In the genomic region with DNA sequence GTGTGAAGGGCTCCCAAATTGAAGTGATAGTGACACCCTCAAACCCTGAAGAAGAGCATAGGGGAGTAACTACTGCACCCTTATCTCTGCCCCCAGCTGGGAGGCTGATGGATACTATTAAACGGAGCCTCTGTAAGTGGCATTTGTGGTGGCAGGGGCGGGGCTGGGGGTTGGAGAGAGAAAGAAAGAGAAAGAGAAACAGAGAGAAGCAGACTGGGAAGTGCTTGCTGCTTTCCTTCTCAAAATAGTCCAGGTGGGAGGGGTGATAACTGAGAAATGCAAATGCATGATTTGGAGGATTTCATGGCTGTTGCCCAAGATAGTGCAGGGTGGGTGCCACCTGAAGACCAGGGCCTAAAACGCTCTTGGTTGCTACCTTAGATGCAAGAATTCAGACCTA, we compare ENCODE assay signal across 2 cellular contexts.
TF ChIP-seq lines count a peak whose summit lies in the region.

No MANE protein-coding gene starts in this region.

TF ChIP-seq in GM12878, 131 proteins besides CTCF, POLR2A, EP300 and RAD21 (continued from another document and continues in another):
- TF ChIP-seq, protein P1, sequence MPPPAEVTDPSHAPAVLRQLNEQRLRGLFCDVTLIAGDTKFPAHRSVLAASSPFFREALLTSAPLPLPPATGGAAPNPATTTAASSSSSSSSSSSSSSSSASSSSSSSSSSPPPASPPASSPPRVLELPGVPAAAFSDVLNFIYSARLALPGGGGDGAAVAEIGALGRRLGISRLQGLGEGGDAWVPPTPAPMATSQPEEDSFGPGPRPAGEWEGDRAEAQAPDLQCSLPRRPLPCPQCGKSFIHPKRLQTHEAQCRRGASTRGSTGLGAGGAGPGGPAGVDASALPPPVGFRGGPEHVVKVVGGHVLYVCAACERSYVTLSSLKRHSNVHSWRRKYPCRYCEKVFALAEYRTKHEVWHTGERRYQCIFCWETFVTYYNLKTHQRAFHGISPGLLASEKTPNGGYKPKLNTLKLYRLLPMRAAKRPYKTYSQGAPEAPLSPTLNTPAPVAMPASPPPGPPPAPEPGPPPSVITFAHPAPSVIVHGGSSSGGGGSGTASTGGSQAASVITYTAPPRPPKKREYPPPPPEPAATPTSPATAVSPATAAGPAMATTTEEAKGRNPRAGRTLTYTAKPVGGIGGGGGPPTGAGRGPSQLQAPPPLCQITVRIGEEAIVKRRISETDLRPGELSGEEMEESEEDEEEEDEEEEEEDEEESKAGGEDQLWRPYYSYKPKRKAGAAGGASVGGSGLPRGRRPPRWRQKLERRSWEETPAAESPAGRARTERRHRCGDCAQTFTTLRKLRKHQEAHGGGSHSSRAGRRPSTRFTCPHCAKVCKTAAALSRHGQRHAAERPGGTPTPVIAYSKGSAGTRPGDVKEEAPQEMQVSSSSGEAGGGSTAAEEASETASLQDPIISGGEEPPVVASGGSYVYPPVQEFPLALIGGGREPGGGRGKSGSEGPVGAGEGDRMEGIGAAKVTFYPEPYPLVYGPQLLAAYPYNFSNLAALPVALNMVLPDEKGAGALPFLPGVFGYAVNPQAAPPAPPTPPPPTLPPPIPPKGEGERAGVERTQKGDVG (CRISPR knock-in tag; IDR thresholded peaks at IDR 0.05) = no peak
- TF ChIP-seq, protein P2, sequence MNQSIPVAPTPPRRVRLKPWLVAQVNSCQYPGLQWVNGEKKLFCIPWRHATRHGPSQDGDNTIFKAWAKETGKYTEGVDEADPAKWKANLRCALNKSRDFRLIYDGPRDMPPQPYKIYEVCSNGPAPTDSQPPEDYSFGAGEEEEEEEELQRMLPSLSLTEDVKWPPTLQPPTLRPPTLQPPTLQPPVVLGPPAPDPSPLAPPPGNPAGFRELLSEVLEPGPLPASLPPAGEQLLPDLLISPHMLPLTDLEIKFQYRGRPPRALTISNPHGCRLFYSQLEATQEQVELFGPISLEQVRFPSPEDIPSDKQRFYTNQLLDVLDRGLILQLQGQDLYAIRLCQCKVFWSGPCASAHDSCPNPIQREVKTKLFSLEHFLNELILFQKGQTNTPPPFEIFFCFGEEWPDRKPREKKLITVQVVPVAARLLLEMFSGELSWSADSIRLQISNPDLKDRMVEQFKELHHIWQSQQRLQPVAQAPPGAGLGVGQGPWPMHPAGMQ (IDR thresholded peaks at IDR 0.05; ENCODE audit: borderline replicate concordance) = no peak
- no peak for TF ChIP-seq NFIC (IDR thresholded peaks at IDR 0.05; ENCODE audit: low read depth, low read length)
- no peak for TF ChIP-seq RELA (IDR thresholded peaks at IDR 0.05; ENCODE audit: borderline replicate concordance, partially characterized antibody)
- TF ChIP-seq TARDBP (IDR thresholded peaks at IDR 0.05; ENCODE audit: borderline replicate concordance) = no peak
- no peak for TF ChIP-seq TAF1 (IDR thresholded peaks at IDR 0.05; ENCODE audit: borderline replicate concordance, low read depth, low read length)
- TF ChIP-seq, protein P3, sequence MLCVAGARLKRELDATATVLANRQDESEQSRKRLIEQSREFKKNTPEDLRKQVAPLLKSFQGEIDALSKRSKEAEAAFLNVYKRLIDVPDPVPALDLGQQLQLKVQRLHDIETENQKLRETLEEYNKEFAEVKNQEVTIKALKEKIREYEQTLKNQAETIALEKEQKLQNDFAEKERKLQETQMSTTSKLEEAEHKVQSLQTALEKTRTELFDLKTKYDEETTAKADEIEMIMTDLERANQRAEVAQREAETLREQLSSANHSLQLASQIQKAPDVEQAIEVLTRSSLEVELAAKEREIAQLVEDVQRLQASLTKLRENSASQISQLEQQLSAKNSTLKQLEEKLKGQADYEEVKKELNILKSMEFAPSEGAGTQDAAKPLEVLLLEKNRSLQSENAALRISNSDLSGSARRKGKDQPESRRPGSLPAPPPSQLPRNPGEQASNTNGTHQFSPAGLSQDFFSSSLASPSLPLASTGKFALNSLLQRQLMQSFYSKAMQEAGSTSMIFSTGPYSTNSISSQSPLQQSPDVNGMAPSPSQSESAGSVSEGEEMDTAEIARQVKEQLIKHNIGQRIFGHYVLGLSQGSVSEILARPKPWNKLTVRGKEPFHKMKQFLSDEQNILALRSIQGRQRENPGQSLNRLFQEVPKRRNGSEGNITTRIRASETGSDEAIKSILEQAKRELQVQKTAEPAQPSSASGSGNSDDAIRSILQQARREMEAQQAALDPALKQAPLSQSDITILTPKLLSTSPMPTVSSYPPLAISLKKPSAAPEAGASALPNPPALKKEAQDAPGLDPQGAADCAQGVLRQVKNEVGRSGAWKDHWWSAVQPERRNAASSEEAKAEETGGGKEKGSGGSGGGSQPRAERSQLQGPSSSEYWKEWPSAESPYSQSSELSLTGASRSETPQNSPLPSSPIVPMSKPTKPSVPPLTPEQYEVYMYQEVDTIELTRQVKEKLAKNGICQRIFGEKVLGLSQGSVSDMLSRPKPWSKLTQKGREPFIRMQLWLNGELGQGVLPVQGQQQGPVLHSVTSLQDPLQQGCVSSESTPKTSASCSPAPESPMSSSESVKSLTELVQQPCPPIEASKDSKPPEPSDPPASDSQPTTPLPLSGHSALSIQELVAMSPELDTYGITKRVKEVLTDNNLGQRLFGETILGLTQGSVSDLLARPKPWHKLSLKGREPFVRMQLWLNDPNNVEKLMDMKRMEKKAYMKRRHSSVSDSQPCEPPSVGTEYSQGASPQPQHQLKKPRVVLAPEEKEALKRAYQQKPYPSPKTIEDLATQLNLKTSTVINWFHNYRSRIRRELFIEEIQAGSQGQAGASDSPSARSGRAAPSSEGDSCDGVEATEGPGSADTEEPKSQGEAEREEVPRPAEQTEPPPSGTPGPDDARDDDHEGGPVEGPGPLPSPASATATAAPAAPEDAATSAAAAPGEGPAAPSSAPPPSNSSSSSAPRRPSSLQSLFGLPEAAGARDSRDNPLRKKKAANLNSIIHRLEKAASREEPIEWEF (IDR thresholded peaks at IDR 0.05; ENCODE audit: insufficient replicate concordance, low read depth, low read length) = no peak
- TF ChIP-seq, protein P4, sequence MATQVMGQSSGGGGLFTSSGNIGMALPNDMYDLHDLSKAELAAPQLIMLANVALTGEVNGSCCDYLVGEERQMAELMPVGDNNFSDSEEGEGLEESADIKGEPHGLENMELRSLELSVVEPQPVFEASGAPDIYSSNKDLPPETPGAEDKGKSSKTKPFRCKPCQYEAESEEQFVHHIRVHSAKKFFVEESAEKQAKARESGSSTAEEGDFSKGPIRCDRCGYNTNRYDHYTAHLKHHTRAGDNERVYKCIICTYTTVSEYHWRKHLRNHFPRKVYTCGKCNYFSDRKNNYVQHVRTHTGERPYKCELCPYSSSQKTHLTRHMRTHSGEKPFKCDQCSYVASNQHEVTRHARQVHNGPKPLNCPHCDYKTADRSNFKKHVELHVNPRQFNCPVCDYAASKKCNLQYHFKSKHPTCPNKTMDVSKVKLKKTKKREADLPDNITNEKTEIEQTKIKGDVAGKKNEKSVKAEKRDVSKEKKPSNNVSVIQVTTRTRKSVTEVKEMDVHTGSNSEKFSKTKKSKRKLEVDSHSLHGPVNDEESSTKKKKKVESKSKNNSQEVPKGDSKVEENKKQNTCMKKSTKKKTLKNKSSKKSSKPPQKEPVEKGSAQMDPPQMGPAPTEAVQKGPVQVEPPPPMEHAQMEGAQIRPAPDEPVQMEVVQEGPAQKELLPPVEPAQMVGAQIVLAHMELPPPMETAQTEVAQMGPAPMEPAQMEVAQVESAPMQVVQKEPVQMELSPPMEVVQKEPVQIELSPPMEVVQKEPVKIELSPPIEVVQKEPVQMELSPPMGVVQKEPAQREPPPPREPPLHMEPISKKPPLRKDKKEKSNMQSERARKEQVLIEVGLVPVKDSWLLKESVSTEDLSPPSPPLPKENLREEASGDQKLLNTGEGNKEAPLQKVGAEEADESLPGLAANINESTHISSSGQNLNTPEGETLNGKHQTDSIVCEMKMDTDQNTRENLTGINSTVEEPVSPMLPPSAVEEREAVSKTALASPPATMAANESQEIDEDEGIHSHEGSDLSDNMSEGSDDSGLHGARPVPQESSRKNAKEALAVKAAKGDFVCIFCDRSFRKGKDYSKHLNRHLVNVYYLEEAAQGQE (IDR thresholded peaks at IDR 0.05; ENCODE audit: low read depth, low read length) = no peak

TF ChIP-seq in SK-N-SH, 30 proteins besides CTCF, POLR2A, EP300 and RAD21 (continued from another document):
- TF ChIP-seq CHD2 (IDR thresholded peaks at IDR 0.05; ENCODE audit: low read length, partially characterized antibody) = no peak
